ENCODE assay signal across 8 cellular contexts in the genomic region with DNA sequence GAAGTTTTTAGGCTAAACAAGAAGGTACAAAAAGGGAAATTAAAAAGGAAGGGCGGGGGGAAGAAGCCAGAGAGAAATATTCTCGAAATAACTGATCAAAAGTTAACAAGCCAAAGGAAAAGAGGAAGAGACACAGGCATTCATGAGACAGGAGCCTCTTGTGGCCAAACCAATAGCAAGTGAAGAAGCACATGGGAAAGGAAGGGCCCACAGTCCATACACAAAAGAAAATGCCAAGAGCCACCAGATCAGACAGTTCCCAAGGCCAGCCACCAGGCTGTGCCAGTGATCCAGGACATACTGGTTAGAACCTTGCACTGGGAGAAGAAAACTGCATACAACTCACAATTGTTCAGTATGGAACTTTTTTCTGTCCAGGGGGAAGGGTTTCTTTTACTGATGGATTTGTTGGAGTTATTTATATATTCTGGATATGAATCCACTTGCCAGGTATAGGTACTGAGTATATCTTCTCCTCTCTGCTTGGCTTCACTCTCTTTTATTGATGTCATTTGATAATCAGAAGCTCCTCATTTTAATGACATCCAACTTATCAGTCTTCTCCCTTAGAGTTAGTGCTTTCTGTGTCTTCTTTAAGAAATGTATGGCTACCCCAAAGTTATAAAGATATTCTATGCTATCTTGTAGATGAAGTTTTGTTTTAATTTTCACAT.
DNase-seq lines count a peak whose midpoint lies in the region; ATAC-seq and TF ChIP-seq lines count a peak whose summit lies in the region.

No MANE protein-coding gene starts in this region.

- H3K27ac Mint-ChIP-seq in naive thymus-derived CD8-positive, alpha-beta T cell = peak overlapping the region; percentile 66 to 100 (median 90)

- POLR2A ChIA-PET in naive thymus-derived CD8-positive, alpha-beta T cell (lab: Charles Lee) = interaction anchor here (0.7 to 14.5 kb wide), 4 partner anchors 11 to 52 kb away, joined by 3 to 462 read pairs (median 4); no protein-coding TSS in a partner anchor

- H2AFZ ChIP-seq in OCI-LY3 (ENCODE audit: low read depth, low read length) (no peak overlapping the region), fibroblast of lung (ENCODE audit: low read length) (no peak overlapping the region)

- H3K27ac ChIP-seq in OCI-LY3 (ENCODE audit: low read length) = peak overlapping the region; percentile 96
- no peak overlapping the region for H3K27ac ChIP-seq in fibroblast of lung (ENCODE audit: insufficient read depth, low read length)
- H3K27ac ChIP-seq in testis = peak overlapping the region; percentile 67 to 95

- peaks cover 3 to 4% (median 4%) of the 10 kb centered on the region in 3 donors for H3K36me3 Mint-ChIP-seq in naive thymus-derived CD8-positive, alpha-beta T cell

- TF ChIP-seq CTCF in AG09309 (IDR thresholded peaks at IDR 0.05; ENCODE audit: control insufficient read depth, insufficient read depth, low read depth, low read length, missing control alignments) (peak; percentile 87), OCI-LY3 (IDR thresholded peaks at IDR 0.05; ENCODE audit: low read depth, low read length) (peak; percentile 95), fibroblast of lung (conservative IDR thresholded peaks at IDR 0.05 in 1 of 2, IDR thresholded peaks at IDR 0.05 in 1 of 2; ENCODE audit: low read depth in 1 of 2, low read length in 2 of 2) (peak; percentile 93), testis (IDR thresholded peaks at IDR 0.05) (peak; percentile 83 to 85 (median 84))

- ATAC-seq in GM18861 (IDR thresholded peaks at IDR 0.05; ENCODE audit: unreplicated experiment) (peak; percentile 21), HG03565 (IDR thresholded peaks at IDR 0.05; ENCODE audit: unreplicated experiment) (peak; percentile 19)
- peak in 1 of 2 donors; percentile 7 for ATAC-seq in naive thymus-derived CD8-positive, alpha-beta T cell

- H4K20me1 ChIP-seq in OCI-LY3 (ENCODE audit: insufficient read depth, low read length) (no peaks in the 10 kb centered on the region), fibroblast of lung (ENCODE audit: control insufficient read depth, extremely low read depth, insufficient read depth, low read length) (no peaks in the 10 kb centered on the region)

- DNase-seq in AG09309 (ENCODE audit: low read depth) (peak; percentile 74), fibroblast of lung (ENCODE audit: low read depth in 2 of 2) (peak; percentile 66 to 87), testis (peak; percentile 88)
- DNase-seq in activated T-helper 1 cell treated with anti-CD3 and anti-CD28 coated beads, Interleukin-2, amount 50 U/mL, for 16 hours (ENCODE audit: low read depth in 1 of 2, low spot score in 1 of 2) = peak; percentile 18 to 48
- DNase-seq in naive thymus-derived CD8-positive, alpha-beta T cell = peak; percentile 32 to 75 (median 48)

- peaks cover 0 to 6% (median 2%) of the 10 kb centered on the region in 5 donors for H3K27me3 Mint-ChIP-seq in naive thymus-derived CD8-positive, alpha-beta T cell

- peaks cover 55 to 99% (median 95%) of the 10 kb centered on the region in 4 donors for H3K4me1 Mint-ChIP-seq in naive thymus-derived CD8-positive, alpha-beta T cell

- peaks cover 0 to 5% (median 0%) of the 10 kb centered on the region in 9 donors for H3K9me3 Mint-ChIP-seq in naive thymus-derived CD8-positive, alpha-beta T cell

- WGBS in testis, 2 donors = 55 to 71% methylated on average over 2 of the region's 2 CpGs

- H3K4me2 ChIP-seq in OCI-LY3 (ENCODE audit: low read length) (peak overlapping the region; percentile 91), fibroblast of lung (ENCODE audit: extremely low read depth, insufficient read depth, low read length) (no peak overlapping the region)

- H3K4me3 Mint-ChIP-seq in naive thymus-derived CD8-positive, alpha-beta T cell = peak overlapping the region in 3 of 10 donors; percentile 11 to 25 (median 22)

- no peak for TF ChIP-seq POLR2A in testis (IDR thresholded peaks at IDR 0.05)

- peaks cover 94% of the 10 kb centered on the region for H3K4me1 ChIP-seq in OCI-LY3 (ENCODE audit: low read length)
- peaks cover 30% of the 10 kb centered on the region for H3K4me1 ChIP-seq in fibroblast of lung (ENCODE audit: control insufficient read depth, extremely low read depth, insufficient read depth, low read length)
- peaks cover 66% of the 10 kb centered on the region for H3K4me1 ChIP-seq in testis

- H3K4me3 ChIP-seq in AG09309 (ENCODE audit: control insufficient read depth, low read depth, low read length) = no peak overlapping the region
- H3K4me3 ChIP-seq in OCI-LY3 (ENCODE audit: low read length) = peak overlapping the region; percentile 36
- no peak overlapping the region for H3K4me3 ChIP-seq in fibroblast of lung (replicated peaks in 1 of 4; ENCODE audit: control extremely low read depth in 1 of 4, insufficient read depth in 1 of 4, low read depth in 3 of 4, low read length in 4 of 4)
- H3K4me3 ChIP-seq in testis = no peak overlapping the region

- peaks cover 4% of the 10 kb centered on the region for H3K36me3 ChIP-seq in OCI-LY3 (replicated peaks; ENCODE audit: low read depth, low read length)
- no peaks in the 10 kb centered on the region for H3K36me3 ChIP-seq in fibroblast of lung (ENCODE audit: control insufficient read depth, insufficient read depth, low read length)
- H3K36me3 ChIP-seq in testis (ENCODE audit: low read depth, missing control alignments) = no peaks in the 10 kb centered on the region

- peak overlapping the region; percentile 55 for H3K9ac ChIP-seq in OCI-LY3 (ENCODE audit: low read length)
- H3K9ac ChIP-seq in fibroblast of lung (ENCODE audit: insufficient read depth, low read length) = no peak overlapping the region

- intact Hi-C loops in testis (cut with DNase I; ENCODE audit: low total_unique reads) = loop anchor here (5.0 kb wide), 1 partner anchor 134 kb away; no protein-coding TSS in a partner anchor

- H3K79me2 ChIP-seq in OCI-LY3 (ENCODE audit: low read length) (peaks cover 67% of the 10 kb centered on the region), fibroblast of lung (ENCODE audit: control insufficient read depth, insufficient read depth, low read length) (peaks cover 24% of the 10 kb centered on the region)

- no peaks in the 10 kb centered on the region for H3K27me3 ChIP-seq in OCI-LY3 (ENCODE audit: low read depth, low read length)
- H3K27me3 ChIP-seq in fibroblast of lung (ENCODE audit: control insufficient read depth, insufficient read depth, low read length) = no peaks in the 10 kb centered on the region
- H3K27me3 ChIP-seq in testis = no peaks in the 10 kb centered on the region

- H3K9me3 ChIP-seq in OCI-LY3 (ENCODE audit: insufficient read depth, low read length) (no peaks in the 10 kb centered on the region), fibroblast of lung (ENCODE audit: control insufficient read depth, insufficient read depth, low read depth, low read length) (no peaks in the 10 kb centered on the region), testis (no peaks in the 10 kb centered on the region)

Comparison
In these comparisons a context has a peak if more than half of its experiments do, and no peak if none do; other contexts are left out.
1. DNase-seq: peak in every context shown above with its lines; median percentile 88 in testis; 76 in fibroblast of lung; 74 in AG09309; 48 in naive thymus-derived CD8-positive, alpha-beta T cell; 33 in activated T-helper 1 cell treated with anti-CD3 and anti-CD28 coated beads, Interleukin-2, amount 50 U/mL, for 16 hours.